Comparison of ENCODE assay signal across 13 cellular contexts in genomic region chr4:70818173-70818856, GRCh38. TPM values are rescaled to one million over a fixed set of nuclear protein-coding genes. Genes with fewer than 3 reads are reported as not detected.
A peak's percentile ranks its signal among the peaks of the same experiment; 100 is the strongest.
DNase-seq lines count a peak whose midpoint lies in the region; ATAC-seq and TF ChIP-seq lines count a peak whose summit lies in the region.
"Had no signal": no experiment of that assay in that cellular context is flagged by ENCODE, and none has a peak within 500 bp of the region (broad histone marks: within the 10 kb centered on the region; RNA-seq: fewer than 3 reads in every experiment).

No MANE protein-coding gene starts in this region.

- peak overlapping the region; percentile 28 for H3K4me3 Mint-ChIP-seq in endothelial cell (ENCODE audit: unreplicated experiment)
- H3K4me3 Mint-ChIP-seq in osteocyte (ENCODE audit: unreplicated experiment) = no peak overlapping the region
- H3K4me3 Mint-ChIP-seq in type B pancreatic cell = no peak overlapping the region

- H3K4me1 Mint-ChIP-seq in endothelial cell (ENCODE audit: unreplicated experiment) (peaks cover 27% of the 10 kb centered on the region), osteocyte (ENCODE audit: unreplicated experiment) (no peaks in the 10 kb centered on the region), type B pancreatic cell (ENCODE audit: unreplicated experiment) (no peaks in the 10 kb centered on the region)

- ATAC-seq in GM19463 (IDR thresholded peaks at IDR 0.05; ENCODE audit: unreplicated experiment) (peak; percentile 56), HG03442 (IDR thresholded peaks at IDR 0.05; ENCODE audit: unreplicated experiment) (peak; percentile 43)

- H3K27ac Mint-ChIP-seq in endothelial cell (ENCODE audit: unreplicated experiment) (peak overlapping the region; percentile 62), osteocyte (ENCODE audit: unreplicated experiment) (no peak overlapping the region), type B pancreatic cell (no peak overlapping the region)

- peak; percentile 17 for DNase-seq in GM10266 (ENCODE audit: extremely low spot score)
- no peak for DNase-seq in endothelial cell (ENCODE audit: low spot score)
- DNase-seq in dedifferentiated amniotic fluid mesenchymal stem cell (ENCODE audit: extremely low spot score) = no peak
- DNase-seq in osteocyte (ENCODE audit: extremely low spot score, unreplicated experiment) = no peak
- no peak for DNase-seq in type B pancreatic cell (ENCODE audit: extremely low spot score, unreplicated experiment)
- DNase-seq in activated gamma-delta T cell treated with Interleukin-2 at 50 U/mL for 16 hours = no peak
- DNase-seq: activated CD8-positive, alpha-beta memory T cell treated with anti-CD3 and anti-CD28 coated beads, Interleukin-2, amount 50 U/mL, for 4 hours; central memory CD4-positive, alpha-beta T cell; IMR-90; islet precursor cell; stimulated activated CD4-positive, alpha-beta T cell treated with anti-CD3 and anti-CD28 coated beads, Interleukin-4, amount 100 ng/mL, for 24 hours had no signal

- no peak for TF ChIP-seq CTCF in GM10266 (IDR thresholded peaks at IDR 0.05; ENCODE audit: control insufficient read depth, insufficient read depth, low read depth, missing control alignments)
- TF ChIP-seq CTCF in endothelial cell (IDR thresholded peaks at IDR 0.05; ENCODE audit: unreplicated experiment) = no peak
- TF ChIP-seq CTCF in osteocyte (IDR thresholded peaks at IDR 0.05) = no peak
- TF ChIP-seq CTCF in type B pancreatic cell (conservative IDR thresholded peaks at IDR 0.05) = no peak

- H3K36me3 Mint-ChIP-seq in endothelial cell (ENCODE audit: low read depth, unreplicated experiment) (peaks cover 23% of the 10 kb centered on the region), osteocyte (ENCODE audit: unreplicated experiment) (peaks cover 47% of the 10 kb centered on the region), type B pancreatic cell (peaks cover 23% of the 10 kb centered on the region)

- no peaks in the 10 kb centered on the region for H3K9me3 Mint-ChIP-seq in endothelial cell (ENCODE audit: unreplicated experiment)
- no peaks in the 10 kb centered on the region for H3K9me3 Mint-ChIP-seq in osteocyte (ENCODE audit: unreplicated experiment)
- no peaks in the 10 kb centered on the region for H3K9me3 Mint-ChIP-seq in type B pancreatic cell

- H3K27me3 Mint-ChIP-seq in endothelial cell (ENCODE audit: unreplicated experiment) (peaks cover 1% of the 10 kb centered on the region), osteocyte (ENCODE audit: unreplicated experiment) (no peaks in the 10 kb centered on the region), type B pancreatic cell (no peaks in the 10 kb centered on the region)

RNA-seq across cellular contexts. Expression of gene GRSF1, which starts 21.4 kb away (rescaled TPM):
- total RNA-seq in endothelial cell (ENCODE audit: unreplicated experiment) (69.5 TPM), osteocyte (78.7 and 82.5 TPM in 2 replicates), type B pancreatic cell (ENCODE audit: low replicate concordance) (91.6 and 95.5 TPM in 2 replicates)
